ENCODE assay signal across 23 cellular contexts in the genomic region with DNA sequence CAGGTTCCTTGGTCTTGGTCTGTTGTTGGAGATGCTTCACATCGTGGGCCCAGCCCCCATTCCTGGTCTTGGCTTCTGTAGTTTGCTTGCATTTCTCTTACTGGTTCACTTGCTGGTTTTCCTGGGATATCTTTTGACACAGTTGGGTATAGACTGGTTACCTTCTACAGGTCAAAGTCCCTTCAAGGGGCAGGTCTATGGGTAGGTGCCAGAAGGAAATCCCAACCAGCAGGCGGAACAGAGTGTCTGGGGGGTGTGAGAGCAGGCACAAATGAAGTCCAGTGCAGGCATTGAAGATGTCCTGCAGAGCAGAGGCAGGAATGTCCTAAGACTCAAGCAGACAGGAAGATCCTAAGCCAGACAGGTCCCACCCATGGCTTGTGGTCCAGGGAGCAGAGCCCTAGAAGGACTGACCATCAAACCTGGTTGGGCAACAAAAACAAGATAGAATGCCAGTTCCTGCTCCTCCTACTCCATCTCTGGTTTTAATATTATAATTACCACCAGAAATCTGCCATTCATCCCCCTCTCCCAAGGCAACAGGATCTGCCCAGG. TPM values are rescaled to one million over a fixed set of nuclear protein-coding genes. Genes with fewer than 3 reads are reported as not detected.
A peak's percentile ranks its signal among the peaks of the same experiment; 100 is the strongest.
DNase-seq lines count a peak whose midpoint lies in the region; ATAC-seq and TF ChIP-seq lines count a peak whose summit lies in the region.
"Had no signal": no experiment of that assay in that cellular context is flagged by ENCODE, and none has a peak within 500 bp of the region (broad histone marks: within the 10 kb centered on the region; RNA-seq: fewer than 3 reads in every experiment).

No MANE protein-coding gene starts in this region.

- H3K27me3 ChIP-seq in gastroesophageal sphincter = peaks cover 25% of the 10 kb centered on the region
- H3K27me3 ChIP-seq in transverse colon = peaks cover 21% of the 10 kb centered on the region
- H3K27me3 ChIP-seq: BLaER1, MG63, Peyer's patch had no signal

- 75 to 100% methylated on average over 1 of the region's 2 CpGs for WGBS in gastroesophageal sphincter (ENCODE audit: low coverage in 1 of 2), 2 donors
- 55% methylated on average over 2 of the region's 2 CpGs; no CpG with 5 or more reads in 1 of the 2 donors for WGBS in transverse colon (ENCODE audit: low coverage in 1 of 2), 2 donors

- H3K27ac ChIP-seq in VCaP (peak overlapping the region; percentile 99), gastroesophageal sphincter (no peak overlapping the region), transverse colon (no peak overlapping the region)
- H3K27ac ChIP-seq: BLaER1, Peyer's patch had no signal

- H3K36me3 ChIP-seq in gastroesophageal sphincter (no peaks in the 10 kb centered on the region), transverse colon (no peaks in the 10 kb centered on the region)
- H3K36me3 ChIP-seq: BLaER1, MG63, Peyer's patch had no signal

- TF ChIP-seq POLR2A in gastroesophageal sphincter (IDR thresholded peaks at IDR 0.05) = no peak
- TF ChIP-seq POLR2A in transverse colon (IDR thresholded peaks at IDR 0.05) = no peak

- DNase-seq in NCI-H82 (lab: John Stamatoyannopoulos, UW) (peak; percentile 55), NCI-H82 treated with DMSO at 0.1 percent for 48 hours (lab: John Stamatoyannopoulos, UW; ENCODE audit: unreplicated experiment) (no peak), transverse colon (peak; percentile 16), anterior cingulate cortex (lab: John Stamatoyannopoulos, UW) (no peak)
- no peak for DNase-seq in activated CD4-positive, alpha-beta T cell treated with anti-CD3 and anti-CD28 coated beads, Interleukin-2, amount 50 U/mL, for 4 hours
- DNase-seq: CD4-positive, CD25-positive, alpha-beta regulatory T cell; GDM1; IMR-90; KG1; NCI-H1105 treated with DMSO at 0.1 percent for 48 hours; NCI-H146; NCI-H1930; NCI-H2227 treated with DMSO at 0.1 percent for 48 hours; NCI-H748 treated with DMSO at 0.1 percent for 48 hours; Peyer's patch; SW 1271 had no signal

- H3K4me3 ChIP-seq in gastroesophageal sphincter = no peak overlapping the region
- H3K4me3 ChIP-seq in transverse colon = no peak overlapping the region
- H3K4me3 ChIP-seq: BLaER1, GM12878, MG63, Peyer's patch had no signal

- no peaks in the 10 kb centered on the region for H3K4me1 ChIP-seq in gastroesophageal sphincter
- peaks cover 0 to 23% (median 1%) of the 10 kb centered on the region in 4 donors for H3K4me1 ChIP-seq in transverse colon
- H3K4me1 ChIP-seq: BLaER1, Peyer's patch had no signal

- no peak for TF ChIP-seq EP300 in gastroesophageal sphincter (IDR thresholded peaks at IDR 0.05)
- no peak for TF ChIP-seq EP300 in transverse colon (IDR thresholded peaks at IDR 0.05; ENCODE audit: low read depth)

- no peaks in the 10 kb centered on the region for H3K9me3 ChIP-seq in gastroesophageal sphincter
- no peaks in the 10 kb centered on the region for H3K9me3 ChIP-seq in transverse colon
- H3K9me3 ChIP-seq: BLaER1, MG63, Peyer's patch, SK-N-SH had no signal

- intact Hi-C loops in transverse colon (cut with DNase I; ENCODE audit: low total_unique reads) = loop anchor here (10.0 kb wide), 1 partner anchor 775 kb away; no protein-coding TSS in a partner anchor

- TF ChIP-seq CTCF in VCaP (conservative IDR thresholded peaks at IDR 0.05) (no peak), gastroesophageal sphincter (IDR thresholded peaks at IDR 0.05) (no peak), transverse colon (IDR thresholded peaks at IDR 0.05) (no peak)

- ATAC-seq in gastroesophageal sphincter = peak; percentile 51
- ATAC-seq: GM12878, HCT116 had no signal

- in situ Hi-C loops in transverse colon (cut with MboI; ENCODE audit: low pct_ligation_motif_present in 1 of 4, low pct_unique_long_range_greater_than_20kb in 1 of 4, low sequenced_read_pairs in 3 of 4) = no loop called here

RNA-seq across cellular contexts. Expression of gene WASF3, which starts 17.7 kb away (rescaled TPM):
- total RNA-seq in gastroesophageal sphincter (10 to 100 TPM; 13.7 to 19.0 (median 18.7) TPM), transverse colon (1 to 10 TPM in 2 of 4 donors, under 1 TPM in 2; 0.75 to 4.9 (median 2.3) TPM)

Comparison
In these comparisons a context has a peak if more than half of its experiments do, and no peak if none do; other contexts are left out.
1. DNase-seq: peak in NCI-H82 (single experiment) and transverse colon (single experiment); none in NCI-H82 treated with DMSO at 0.1 percent for 48 hours (single experiment), anterior cingulate cortex (0 of 58) and activated CD4-positive, alpha-beta T cell treated with anti-CD3 and anti-CD28 coated beads, Interleukin-2, amount 50 U/mL, for 4 hours (0 of 2).